18 cellular contexts compared by ENCODE assay signal in genomic region chr4:70632028-70632427, GRCh38. TPM values are rescaled to one million over a fixed set of nuclear protein-coding genes. Genes with fewer than 3 reads are reported as not detected.
DNase-seq lines count a peak whose midpoint lies in the region; ATAC-seq and TF ChIP-seq lines count a peak whose summit lies in the region.
"Had no signal": no experiment of that assay in that cellular context is flagged by ENCODE, and none has a peak within 500 bp of the region (broad histone marks: within the 10 kb centered on the region; RNA-seq: fewer than 3 reads in every experiment).

No MANE protein-coding gene starts in this region.

- TF ChIP-seq POLR2A in gastroesophageal sphincter (IDR thresholded peaks at IDR 0.05): no peak

- TF ChIP-seq EP300 in gastroesophageal sphincter (IDR thresholded peaks at IDR 0.05): no peak

- H3K4me3 ChIP-seq in adipocyte (ENCODE audit: low read length): no peak overlapping the region
- no peak overlapping the region for H3K4me3 ChIP-seq in fibroblast of the aortic adventitia (ENCODE audit: low read depth, low read length)
- no peak overlapping the region for H3K4me3 ChIP-seq in gastroesophageal sphincter

- TF ChIP-seq CTCF in fibroblast of the aortic adventitia (IDR thresholded peaks at IDR 0.05; ENCODE audit: insufficient read depth, low read length) (no peak), gastroesophageal sphincter (IDR thresholded peaks at IDR 0.05) (no peak)

- no peak overlapping the region for H3K27ac ChIP-seq in gastroesophageal sphincter
- H3K27ac ChIP-seq: 22Rv1, HL-60 had no signal

- H3K36me3 ChIP-seq in adipocyte (ENCODE audit: control insufficient read depth, insufficient read depth, low read length, severe bottlenecking) (no peaks in the 10 kb centered on the region), gastroesophageal sphincter (no peaks in the 10 kb centered on the region)

- H3K4me1 ChIP-seq in adipocyte (ENCODE audit: control insufficient read depth, insufficient read depth, low read length) (peaks cover 14% of the 10 kb centered on the region), gastroesophageal sphincter (peaks cover 0 to 4% (median 0%) of the 10 kb centered on the region in 3 donors)

- H3K9me3 ChIP-seq in adipocyte (ENCODE audit: control insufficient read depth, low read length): no peaks in the 10 kb centered on the region
- H3K9me3 ChIP-seq in gastroesophageal sphincter: no peaks in the 10 kb centered on the region

- ATAC-seq in esophagus mucosa (no peak), gastroesophageal sphincter (no peak)
- ATAC-seq: stimulated activated naive CD8-positive, alpha-beta T cell treated with anti-CD3 and anti-CD28 coated beads, Interleukin-15, Interleukin-2, amounts not matched to agents 100 U/mL and 50 U/mL, for 24 hours had no signal

- H3K27me3 ChIP-seq in adipocyte (replicated peaks; ENCODE audit: control insufficient read depth, insufficient read depth, low read length) (no peaks in the 10 kb centered on the region), gastroesophageal sphincter (no peaks in the 10 kb centered on the region)

- 90 to 92% methylated on average over 1 of the region's 1 CpG for WGBS in gastroesophageal sphincter (ENCODE audit: low coverage in 1 of 2), 2 donors

- H3K9ac ChIP-seq in adipocyte (ENCODE audit: low read length): no peak overlapping the region

- DNase-seq in DMS53 (lab: John Stamatoyannopoulos, UW): peak; percentile 6
- no peak for DNase-seq in DMS53 treated with DMSO at 0.1 percent for 48 hours (lab: John Stamatoyannopoulos, UW; ENCODE audit: unreplicated experiment)
- DNase-seq in adipocyte (ENCODE audit: low read depth): peak; percentile 13
- DNase-seq in fibroblast of the aortic adventitia (ENCODE audit: low read depth): peak; percentile 71
- DNase-seq in foreskin melanocyte: no peak
- DNase-seq in NCI-H69 (lab: John Stamatoyannopoulos, UW): no peak
- DNase-seq: activated effector memory CD4-positive, alpha-beta T cell treated with anti-CD3 and anti-CD28 coated beads, Interleukin-2, amount 50 U/mL, for 16 hours; CD8-positive, alpha-beta memory T cell; NCI-H2029 treated with DMSO at 0.1 percent for 48 hours; NCI-H82; nucleus accumbens; stimulated activated naive CD8-positive, alpha-beta T cell treated with anti-CD3 and anti-CD28 coated beads, Interleukin-15, Interleukin-2, amounts not matched to agents 100 U/mL and 50 U/mL, for 24 hours had no signal

RNA-seq across cellular contexts. Expression of gene ENAM, which starts 3.5 kb away (rescaled TPM):
- total RNA-seq in fibroblast of the aortic adventitia (ENCODE audit: low replicate concordance): 0.18 TPM in 1 of 2 replicates, not detected in the other
- not detected for total RNA-seq in esophagus mucosa
- total RNA-seq in gastroesophageal sphincter: under 1 TPM in 2 of 4 donors, not detected in 2; 0.16 to 0.54 TPM
- total RNA-seq: activated CD8-positive, alpha-beta memory T cell treated with anti-CD3 and anti-CD28 coated beads for 36 hours; CD8-positive, alpha-beta memory T cell; mesenteric fat pad had no signal

RNA-seq across cellular contexts. Expression of gene JCHAIN, which starts 34.3 kb away (rescaled TPM):
- total RNA-seq in fibroblast of the aortic adventitia (ENCODE audit: low replicate concordance) (0.99 and 18.2 TPM in 2 replicates), esophagus mucosa (21.1 TPM), gastroesophageal sphincter (10 to 100 TPM in 1 of 4 donors, 1 to 10 TPM in 2, not detected in 1; 2.3 to 24.6 (median 7.8) TPM)
- total RNA-seq: activated CD8-positive, alpha-beta memory T cell treated with anti-CD3 and anti-CD28 coated beads for 36 hours; CD8-positive, alpha-beta memory T cell had no signal

RNA-seq across cellular contexts. Expression of gene AMBN, which starts 40.0 kb away (rescaled TPM):
- total RNA-seq in fibroblast of the aortic adventitia (ENCODE audit: low replicate concordance) (not detected in 2 replicates), esophagus mucosa (not detected), gastroesophageal sphincter (not detected)
- total RNA-seq: activated CD8-positive, alpha-beta memory T cell treated with anti-CD3 and anti-CD28 coated beads for 36 hours; CD8-positive, alpha-beta memory T cell; mesenteric fat pad had no signal

RNA-seq across cellular contexts. Expression of gene UTP3, which starts 56.3 kb away (rescaled TPM):
- total RNA-seq in fibroblast of the aortic adventitia (ENCODE audit: low replicate concordance) (22.5 and 30.6 TPM in 2 replicates), esophagus mucosa (19.1 TPM), gastroesophageal sphincter (10 to 100 TPM; 20.9 to 30.8 (median 24.0) TPM)

Comparison
In these comparisons a context has a peak if more than half of its experiments do, and no peak if none do; other contexts are left out.
1. DNase-seq: peak in DMS53 (single experiment), adipocyte (single experiment) and fibroblast of the aortic adventitia (single experiment); none in DMS53 treated with DMSO at 0.1 percent for 48 hours (single experiment), foreskin melanocyte (single experiment) and NCI-H69 (single experiment).